ENCODE assay signal across 3 cellular contexts in genomic region chr3:172811099-172811498, GRCh38.
TF ChIP-seq lines count a peak whose summit lies in the region.

No MANE protein-coding gene starts in this region.

TF ChIP-seq in IMR-90, 13 proteins besides CTCF, POLR2A, EP300 and RAD21 (continued from another document):
- peak; percentile 88 for TF ChIP-seq MAFK (IDR thresholded peaks at IDR 0.05; ENCODE audit: low read depth, low read length)

TF ChIP-seq in K562, 482 proteins besides CTCF, POLR2A, EP300 and RAD21 (continued from another document):
- TF ChIP-seq MAFF (IDR thresholded peaks at IDR 0.05; ENCODE audit: low read length) (peak; percentile 63), ZNF316 (IDR thresholded peaks at IDR 0.05) (peak; percentile 53), RBM22 (IDR thresholded peaks at IDR 0.05; ENCODE audit: low read depth, low read length, poor library complexity, severe bottlenecking) (no peak), DEAF1 (CRISPR knock-in tag; IDR thresholded peaks at IDR 0.05) (no peak), MAFK (IDR thresholded peaks at IDR 0.05; ENCODE audit: low read length) (peak; percentile 58), C11orf30 (IDR thresholded peaks at IDR 0.05; ENCODE audit: low read depth) (peak; percentile 64)

TF ChIP-seq in HepG2, 621 proteins besides CTCF, POLR2A, EP300 and RAD21 (continued from another document):
- TF ChIP-seq MAFK (conservative IDR thresholded peaks at IDR 0.05 in 1 of 2, IDR thresholded peaks at IDR 0.05 in 1 of 2; ENCODE audit: low read length in 2 of 2): peak; percentile 79 to 90
